8 cellular contexts compared by ENCODE assay signal in genomic region chr5:38831909-38832308, GRCh38. TPM values are rescaled to one million over a fixed set of nuclear protein-coding genes. Genes with fewer than 3 reads are reported as not detected.
DNase-seq lines count a peak whose midpoint lies in the region; ATAC-seq, FAIRE-seq and TF ChIP-seq lines count a peak whose summit lies in the region.

No MANE protein-coding gene starts in this region.

- peaks cover 71% of the 10 kb centered on the region for H3K4me1 Mint-ChIP-seq in HFFc6 (ENCODE audit: low read depth)

- H3K27ac ChIP-seq in C4-2B (peak overlapping the region; percentile 79; the same call in 1 of the 2 replicates), left lung (no peak overlapping the region)

- FAIRE-seq in frontal cortex (lab: Jason Lieb, UNC) = no peak

- no peak overlapping the region for H3K4me3 Mint-ChIP-seq in HFFc6

- peaks cover 0 to 5% of the 10 kb centered on the region in 2 donors for H3K4me1 ChIP-seq in left lung

- no peaks in the 10 kb centered on the region for H3K27me3 Mint-ChIP-seq in HFFc6 (ENCODE audit: insufficient read depth)

- no peaks in the 10 kb centered on the region for H3K9me3 ChIP-seq in left lung

- no peaks in the 10 kb centered on the region for H3K36me3 ChIP-seq in left lung

- no peak overlapping the region for H3K27ac Mint-ChIP-seq in HFFc6

- intact Hi-C loops in left lung (cut with DNase I) = no loop called here

- TF ChIP-seq CTCF in C4-2B (conservative IDR thresholded peaks at IDR 0.05) = peak; percentile 43
- TF ChIP-seq CTCF in HFFc6 (IDR thresholded peaks at IDR 0.05) = peak; percentile 69
- peak; percentile 62 for TF ChIP-seq CTCF in WI38 (IDR thresholded peaks at IDR 0.05; ENCODE audit: low read depth, low read length)
- TF ChIP-seq CTCF in left lung (IDR thresholded peaks at IDR 0.05) = peak in 1 of 2 donors; percentile 33

- no peaks in the 10 kb centered on the region for H3K27me3 ChIP-seq in left lung

- peaks cover 6% of the 10 kb centered on the region for H3K9me3 Mint-ChIP-seq in HFFc6

- H3K4me3 ChIP-seq in WI38 (ENCODE audit: low read depth, low read length) (no peak overlapping the region), left lung (no peak overlapping the region)

- DNase-seq in HFFc6 (peak; percentile 23), left lung (no peak), frontal cortex (ENCODE audit: low spot score in 2 of 2) (no peak), germinal center (ENCODE audit: low spot score) (no peak)

- peaks cover 20% of the 10 kb centered on the region for H3K36me3 Mint-ChIP-seq in HFFc6 (ENCODE audit: low read depth)

- ATAC-seq in left lung (peak; percentile 74), esophagus mucosa (no peak), HG02938 (IDR thresholded peaks at IDR 0.05; ENCODE audit: unreplicated experiment) (no peak)

RNA-seq across cellular contexts. Expression of gene OSMR, which starts 13.9 kb away (rescaled TPM):
- 10 to 100 TPM; 28.1 to 36.6 (median 31.3) TPM for total RNA-seq in HFFc6 (2021; fragmentation: NEBNext Ultra II Directional; extraction: Animal tissue kit (Norgen Biotek cat#: 25700))
- total RNA-seq in left lung = 100 to 1,000 TPM in 1 of 2 donors, 10 to 100 TPM in 1; 87.8 to 103 TPM
- 0.82 TPM for total RNA-seq in frontal cortex
- total RNA-seq in esophagus mucosa = 23.1 TPM

Comparison
In these comparisons a context has a peak if more than half of its experiments do, and no peak if none do; other contexts are left out.
1. RNA of gene OSMR, which starts 13.9 kb away (total RNA-seq): 87.8 to 103 TPM in left lung, 28.1 to 36.6 TPM in HFFc6 and 23.1 TPM in esophagus mucosa (single experiment); 0.82 TPM in frontal cortex (single experiment); every median in the first group is over 10 times any median in the second.